Comparison of ENCODE assay signal across 27 cellular contexts in genomic region chr11:2128512-2129322, GRCh38. TPM values are rescaled to one million over a fixed set of nuclear protein-coding genes. Genes with fewer than 3 reads are reported as not detected.
"Had no signal": no experiment of that assay in that cellular context is flagged by ENCODE, and none has a peak within 500 bp of the region (broad histone marks: within the 10 kb centered on the region; RNA-seq: fewer than 3 reads in every experiment).

No MANE protein-coding gene starts in this region.

- H3K4me3 Mint-ChIP-seq: activated CD4-positive, alpha-beta T cell treated with anti-CD3 and anti-CD28 coated beads, Interleukin-2, amount 10 ng/mL, durations not matched to agents 7 days and 5 days; naive thymus-derived CD8-positive, alpha-beta T cell had no signal

- H3K4me3 ChIP-seq: breast epithelium, esophagus muscularis mucosa, gastroesophageal sphincter, heart left ventricle, stomach, upper lobe of left lung had no signal

- H3K4me1 ChIP-seq: breast epithelium, gastroesophageal sphincter, heart left ventricle, stomach, upper lobe of left lung had no signal

- H3K9me3 ChIP-seq: breast epithelium, esophagus muscularis mucosa, gastroesophageal sphincter, heart left ventricle, stomach, upper lobe of left lung had no signal

- H3K27ac Mint-ChIP-seq: activated CD4-positive, alpha-beta T cell treated with anti-CD3 and anti-CD28 coated beads, Interleukin-2, amount 10 ng/mL, durations not matched to agents 7 days and 5 days; naive thymus-derived CD8-positive, alpha-beta T cell had no signal

- ATAC-seq: activated CD4-positive, CD25-positive, alpha-beta regulatory T cell treated with anti-CD3 and anti-CD28 coated beads, Interleukin-2, amount 50 U/mL, for 24 hours; gastroesophageal sphincter; naive thymus-derived CD8-positive, alpha-beta T cell had no signal

- H3K4me1 Mint-ChIP-seq: activated CD4-positive, alpha-beta T cell treated with anti-CD3 and anti-CD28 coated beads, Interleukin-2, amount 10 ng/mL, durations not matched to agents 7 days and 5 days had no signal

- H3K36me3 ChIP-seq: breast epithelium, gastroesophageal sphincter, stomach, upper lobe of left lung had no signal

- DNase-seq: activated CD4-positive, alpha-beta T cell treated with anti-CD3 and anti-CD28 coated beads, Interleukin-2, amount 10 ng/mL, durations not matched to agents 7 days and 5 days; activated CD8-positive, alpha-beta memory T cell treated with anti-CD3 and anti-CD28 coated beads, Interleukin-2, amount 50 U/mL, for 4 hours; activated effector memory CD4-positive, alpha-beta T cell treated with anti-CD3 and anti-CD28 coated beads, Interleukin-2, amount 50 U/mL, for 16 hours; activated naive CD4-positive, alpha-beta T cell treated with anti-CD3 and anti-CD28 coated beads, Interleukin-2, amount 50 U/mL, for 16 hours; activated T-cell treated with anti-CD3 and anti-CD28 coated beads, Interleukin-2, amount 50 U/mL, for 48 hours; cerebellar nuclear complex; effector CD4-positive, alpha-beta T cell; mesenchymal stem cell; occipital lobe; stimulated activated CD4-positive, alpha-beta T cell treated with anti-CD3 and anti-CD28 coated beads, Interleukin-15, amount 100 ng/mL, for 24 hours; stimulated activated CD4-positive, alpha-beta T cell treated with anti-CD3 and anti-CD28 coated beads, Interleukin-2, amount 100 ng/mL, for 48 hours; stomach had no signal

- H3K27ac ChIP-seq: breast epithelium, esophagus muscularis mucosa, gastroesophageal sphincter, heart left ventricle, stomach, upper lobe of left lung had no signal

- H3K9me3 Mint-ChIP-seq: activated CD4-positive, alpha-beta T cell treated with anti-CD3 and anti-CD28 coated beads, Interleukin-2, amount 10 ng/mL, durations not matched to agents 7 days and 5 days had no signal

- H3K36me3 Mint-ChIP-seq: naive thymus-derived CD8-positive, alpha-beta T cell had no signal

RNA-seq across cellular contexts. Expression of gene IGF2, which starts 10.5 kb away (rescaled TPM):
- total RNA-seq: naive thymus-derived CD8-positive, alpha-beta T cell had no signal

RNA-seq across cellular contexts. Expression of gene INS, which starts 32.3 kb away (rescaled TPM):
- total RNA-seq: activated CD4-positive, alpha-beta T cell treated with anti-CD3 and anti-CD28 coated beads, Interleukin-2, amount 10 ng/mL, durations not matched to agents 7 days and 5 days; astrocyte; breast epithelium; endothelial cell of umbilical vein; esophagus muscularis mucosa; gastroesophageal sphincter; kidney epithelial cell; naive thymus-derived CD8-positive, alpha-beta T cell; occipital lobe; posterior vena cava; skeletal muscle tissue; stomach; T-helper 1 cell treated with Interleukin-12 subunit alpha and Interleukin-12 subunit beta and Interleukin-4 antibody, amounts not matched to agents 30 ng/mL and 1 ng/mL, for 36 hours; temporal lobe had no signal

RNA-seq across cellular contexts. Expression of gene TH, which starts 42.9 kb away (rescaled TPM):
- total RNA-seq: activated CD4-positive, alpha-beta T cell treated with anti-CD3 and anti-CD28 coated beads, Interleukin-2, amount 10 ng/mL, durations not matched to agents 7 days and 5 days; astrocyte; breast epithelium; endothelial cell of umbilical vein; heart left ventricle; kidney epithelial cell; liver; naive thymus-derived CD8-positive, alpha-beta T cell; occipital lobe; skeletal muscle tissue; stomach; T-helper 1 cell treated with Interleukin-12 subunit alpha and Interleukin-12 subunit beta and Interleukin-4 antibody, amounts not matched to agents 30 ng/mL and 1 ng/mL, for 36 hours; upper lobe of left lung had no signal
